13 cellular contexts compared by ENCODE assay signal in genomic region chr11:61833478-61833877, GRCh38. TPM values are rescaled to one million over a fixed set of nuclear protein-coding genes. Genes with fewer than 3 reads are reported as not detected.
A peak's percentile ranks its signal among the peaks of the same experiment; 100 is the strongest.
DNase-seq lines count a peak whose midpoint lies in the region; ATAC-seq and TF ChIP-seq lines count a peak whose summit lies in the region.
"Had no signal": no experiment of that assay in that cellular context is flagged by ENCODE, and none has a peak within 500 bp of the region (broad histone marks: within the 10 kb centered on the region; RNA-seq: fewer than 3 reads in every experiment).

No MANE protein-coding gene starts in this region.

- H3K36me3 Mint-ChIP-seq in activated T-helper 2 cell treated with anti-CD3 and anti-CD28 coated beads, Interferon-gamma antibody, Interleukin-2, Interleukin-4, amounts not matched to agents 10 μg/mL and 5 μg/mL and 100 μg/mL, durations not matched to agents 14 hours and 24 hours and 36 hours (ENCODE audit: low read depth), result peaks cover 68% of the 10 kb centered on the region
- H3K36me3 Mint-ChIP-seq in naive thymus-derived CD8-positive, alpha-beta T cell, result peaks cover 0 to 3% (median 0%) of the 10 kb centered on the region in 3 donors

- DNase-seq in NCI-H2107 (lab: John Stamatoyannopoulos, UW), result peak; percentile 53
- DNase-seq in activated T-helper 2 cell treated with anti-CD3 and anti-CD28 coated beads, Interferon-gamma antibody, Interleukin-2, Interleukin-4, amounts not matched to agents 10 μg/mL and 5 μg/mL and 100 μg/mL, durations not matched to agents 14 hours and 24 hours and 36 hours (ENCODE audit: low spot score), result peak; percentile 28
- peak in 2 of 10 donors; percentile 45 to 49 for DNase-seq in naive thymus-derived CD8-positive, alpha-beta T cell
- no peak for DNase-seq in occipital lobe (lab: John Stamatoyannopoulos, UW)
- DNase-seq: COR-L47, foreskin melanocyte, left colon, NCI-H2171 had no signal

- peaks cover 58% of the 10 kb centered on the region for H3K4me1 Mint-ChIP-seq in activated T-helper 2 cell treated with anti-CD3 and anti-CD28 coated beads, Interferon-gamma antibody, Interleukin-2, Interleukin-4, amounts not matched to agents 10 μg/mL and 5 μg/mL and 100 μg/mL, durations not matched to agents 14 hours and 24 hours and 36 hours (ENCODE audit: low read depth)
- H3K4me1 Mint-ChIP-seq in naive thymus-derived CD8-positive, alpha-beta T cell, result peaks cover 23 to 63% (median 38%) of the 10 kb centered on the region in 4 donors

- peak in 1 of 2 donors; percentile 17 for ATAC-seq in naive thymus-derived CD8-positive, alpha-beta T cell
- no peak for ATAC-seq in HG03280 (IDR thresholded peaks at IDR 0.05; ENCODE audit: unreplicated experiment)
- ATAC-seq in GM18520 (IDR thresholded peaks at IDR 0.05; ENCODE audit: unreplicated experiment), result no peak
- no peak for ATAC-seq in GM18502 (IDR thresholded peaks at IDR 0.05; ENCODE audit: poor library complexity, unreplicated experiment)
- ATAC-seq: left colon had no signal

- intact Hi-C loops in activated T-helper 2 cell treated with anti-CD3 and anti-CD28 coated beads, Interferon-gamma antibody, Interleukin-2, Interleukin-4, amounts not matched to agents 10 μg/mL and 5 μg/mL and 100 μg/mL, durations not matched to agents 14 hours and 24 hours and 36 hours (cut with micrococcal nuclease), result loop anchor here (5.0 kb wide), 1 partner anchor 139 kb away; no protein-coding TSS in a partner anchor

- no peak for TF ChIP-seq CTCF in C4-2B (conservative IDR thresholded peaks at IDR 0.05)

- POLR2A ChIA-PET in naive thymus-derived CD8-positive, alpha-beta T cell (lab: Charles Lee), result interaction anchor here (0.9 kb wide), 1 partner anchor 19 kb away, joined by 3 read pairs; no protein-coding TSS in a partner anchor

- peak overlapping the region; percentile 78 for H3K4me3 Mint-ChIP-seq in activated T-helper 2 cell treated with anti-CD3 and anti-CD28 coated beads, Interferon-gamma antibody, Interleukin-2, Interleukin-4, amounts not matched to agents 10 μg/mL and 5 μg/mL and 100 μg/mL, durations not matched to agents 14 hours and 24 hours and 36 hours (ENCODE audit: low read depth)
- H3K4me3 Mint-ChIP-seq in naive thymus-derived CD8-positive, alpha-beta T cell, result peak overlapping the region in 4 of 10 donors; percentile 48 to 84 (median 75)

- H3K27ac ChIP-seq in C4-2B, result peak overlapping the region; percentile 41

- no peaks in the 10 kb centered on the region for H3K27me3 Mint-ChIP-seq in activated T-helper 2 cell treated with anti-CD3 and anti-CD28 coated beads, Interferon-gamma antibody, Interleukin-2, Interleukin-4, amounts not matched to agents 10 μg/mL and 5 μg/mL and 100 μg/mL, durations not matched to agents 14 hours and 24 hours and 36 hours (ENCODE audit: low read depth)
- peaks cover 11 to 42% (median 16%) of the 10 kb centered on the region in 5 donors for H3K27me3 Mint-ChIP-seq in naive thymus-derived CD8-positive, alpha-beta T cell

- H3K9me3 Mint-ChIP-seq in activated T-helper 2 cell treated with anti-CD3 and anti-CD28 coated beads, Interferon-gamma antibody, Interleukin-2, Interleukin-4, amounts not matched to agents 10 μg/mL and 5 μg/mL and 100 μg/mL, durations not matched to agents 14 hours and 24 hours and 36 hours, result no peaks in the 10 kb centered on the region
- H3K9me3 Mint-ChIP-seq in naive thymus-derived CD8-positive, alpha-beta T cell, result peaks cover 0 to 2% (median 0%) of the 10 kb centered on the region in 9 donors

- H3K27ac Mint-ChIP-seq in activated T-helper 2 cell treated with anti-CD3 and anti-CD28 coated beads, Interferon-gamma antibody, Interleukin-2, Interleukin-4, amounts not matched to agents 10 μg/mL and 5 μg/mL and 100 μg/mL, durations not matched to agents 14 hours and 24 hours and 36 hours, result peak overlapping the region; percentile 99
- peak overlapping the region in 6 of 10 donors; percentile 22 to 91 (median 86) for H3K27ac Mint-ChIP-seq in naive thymus-derived CD8-positive, alpha-beta T cell

RNA-seq across cellular contexts. Expression of gene FADS2, which starts 5.4 kb away (rescaled TPM):
- 366 and 381 TPM in 2 replicates for total RNA-seq in activated T-helper 2 cell treated with anti-CD3 and anti-CD28 coated beads, Interferon-gamma antibody, Interleukin-2, Interleukin-4, amounts not matched to agents 10 μg/mL and 5 μg/mL and 100 μg/mL, durations not matched to agents 14 hours and 24 hours and 36 hours
- total RNA-seq in naive thymus-derived CD8-positive, alpha-beta T cell, result not detected
- polyA plus RNA-seq in naive thymus-derived CD8-positive, alpha-beta T cell, result 1 to 10 TPM in 2 of 3 donors, under 1 TPM in 1; 0.06 to 9.6 (median 4.2) TPM
- total RNA-seq in occipital lobe, result 109 TPM
- total RNA-seq: HT-29 had no signal

RNA-seq across cellular contexts. Expression of gene FADS1, which starts 16.7 kb away (rescaled TPM):
- total RNA-seq in activated T-helper 2 cell treated with anti-CD3 and anti-CD28 coated beads, Interferon-gamma antibody, Interleukin-2, Interleukin-4, amounts not matched to agents 10 μg/mL and 5 μg/mL and 100 μg/mL, durations not matched to agents 14 hours and 24 hours and 36 hours, result 114 and 116 TPM in 2 replicates
- total RNA-seq in naive thymus-derived CD8-positive, alpha-beta T cell, result under 1 TPM; 0.55 to 0.60 TPM
- polyA plus RNA-seq in naive thymus-derived CD8-positive, alpha-beta T cell, result 1 to 10 TPM in 2 of 3 donors, not detected in 1; 1.7 to 4.7 TPM
- 85.0 TPM for total RNA-seq in occipital lobe

RNA-seq across cellular contexts. Expression of gene FEN1, which starts 40.8 kb away (rescaled TPM):
- 130 and 131 TPM in 2 replicates for total RNA-seq in activated T-helper 2 cell treated with anti-CD3 and anti-CD28 coated beads, Interferon-gamma antibody, Interleukin-2, Interleukin-4, amounts not matched to agents 10 μg/mL and 5 μg/mL and 100 μg/mL, durations not matched to agents 14 hours and 24 hours and 36 hours
- 1 to 10 TPM; 8.3 to 8.6 TPM for total RNA-seq in naive thymus-derived CD8-positive, alpha-beta T cell
- 10 to 100 TPM in 2 of 3 donors, 1 to 10 TPM in 1; 10.0 to 13.1 (median 10.2) TPM for polyA plus RNA-seq in naive thymus-derived CD8-positive, alpha-beta T cell
- total RNA-seq in occipital lobe, result 13.3 TPM

RNA-seq across cellular contexts. Expression of gene TMEM258, which starts 41.1 kb away (rescaled TPM):
- total RNA-seq in activated T-helper 2 cell treated with anti-CD3 and anti-CD28 coated beads, Interferon-gamma antibody, Interleukin-2, Interleukin-4, amounts not matched to agents 10 μg/mL and 5 μg/mL and 100 μg/mL, durations not matched to agents 14 hours and 24 hours and 36 hours, result 187 and 192 TPM in 2 replicates
- 10 to 100 TPM; 84.4 to 87.7 TPM for total RNA-seq in naive thymus-derived CD8-positive, alpha-beta T cell
- polyA plus RNA-seq in naive thymus-derived CD8-positive, alpha-beta T cell, result 100 to 1,000 TPM; 205 to 256 (median 225) TPM
- total RNA-seq in occipital lobe, result 39.6 TPM

RNA-seq across cellular contexts. Expression of gene FADS3, which starts 57.9 kb away (rescaled TPM):
- total RNA-seq in activated T-helper 2 cell treated with anti-CD3 and anti-CD28 coated beads, Interferon-gamma antibody, Interleukin-2, Interleukin-4, amounts not matched to agents 10 μg/mL and 5 μg/mL and 100 μg/mL, durations not matched to agents 14 hours and 24 hours and 36 hours, result 22.1 and 24.1 TPM in 2 replicates
- total RNA-seq in naive thymus-derived CD8-positive, alpha-beta T cell, result 1 to 10 TPM; 5.1 to 5.7 TPM
- 1 to 10 TPM in 2 of 3 donors, under 1 TPM in 1; 0.33 to 1.5 (median 1.2) TPM for polyA plus RNA-seq in naive thymus-derived CD8-positive, alpha-beta T cell
- total RNA-seq in occipital lobe, result 34.0 TPM

Comparison
In these comparisons a context has a peak if more than half of its experiments do, and no peak if none do; other contexts are left out.
1. RNA of gene FADS2, which starts 5.4 kb away (total RNA-seq): 366 to 381 TPM in activated T-helper 2 cell treated with anti-CD3 and anti-CD28 coated beads, Interferon-gamma antibody, Interleukin-2, Interleukin-4, amounts not matched to agents 10 μg/mL and 5 μg/mL and 100 μg/mL, durations not matched to agents 14 hours and 24 hours and 36 hours and 109 TPM in occipital lobe (single experiment); not detected in naive thymus-derived CD8-positive, alpha-beta T cell; every median in the first group is over 10 times any median in the second.
2. RNA of gene FADS1, which starts 16.7 kb away (total RNA-seq): 114 to 116 TPM in activated T-helper 2 cell treated with anti-CD3 and anti-CD28 coated beads, Interferon-gamma antibody, Interleukin-2, Interleukin-4, amounts not matched to agents 10 μg/mL and 5 μg/mL and 100 μg/mL, durations not matched to agents 14 hours and 24 hours and 36 hours and 85.0 TPM in occipital lobe (single experiment); 0.55 to 0.60 TPM in naive thymus-derived CD8-positive, alpha-beta T cell; every median in the first group is over 10 times any median in the second.